ENCODE assay signal across 23 cellular contexts in genomic region chr7:141290365-141290764, GRCh38.
"Had no signal": no experiment of that assay in that cellular context is flagged by ENCODE, and none has a peak within 500 bp of the region (broad histone marks: within the 10 kb centered on the region; RNA-seq: fewer than 3 reads in every experiment).

No MANE protein-coding gene starts in this region.

- H3K36me3 ChIP-seq: SJCRH30 had no signal

- DNase-seq: KBM-7, MV-4-11, NCI-H1048, NCI-H1105, NCI-H1417, NCI-H1436 treated with DMSO at 0.1 percent for 48 hours, NCI-H1694, NCI-H187 treated with DMSO at 0.1 percent for 48 hours, NCI-H2081, NCI-H2107, NCI-H2171, NCI-H226, NCI-H446, NCI-H510A, NCI-H69, NCI-H774, SHP77 treated with DMSO at 0.1 percent for 48 hours, SJCRH30 had no signal

- FAIRE-seq: HTR-8/SVneo, RCC 7860 had no signal

- H3K27me3 ChIP-seq: SJCRH30 had no signal

- H3K27ac ChIP-seq: HL-60, RWPE1, SJCRH30 had no signal

- ATAC-seq: SK-N-SH treated with all-trans-retinoic acid at 6 μM for 48 hours had no signal

- H3K4me3 ChIP-seq: SJCRH30 had no signal

- H3K4me1 ChIP-seq: SJCRH30 had no signal

- H3K9me3 ChIP-seq: SJCRH30 had no signal
